22 cellular contexts compared by ENCODE assay signal in genomic region chr18:11392974-11393373, GRCh38.
A peak's percentile ranks its signal among the peaks of the same experiment; 100 is the strongest.
DNase-seq lines count a peak whose midpoint lies in the region; ATAC-seq and TF ChIP-seq lines count a peak whose summit lies in the region.
"Had no signal": no experiment of that assay in that cellular context is flagged by ENCODE, and none has a peak within 500 bp of the region (broad histone marks: within the 10 kb centered on the region; RNA-seq: fewer than 3 reads in every experiment).

No MANE protein-coding gene starts in this region.

- no peak overlapping the region for H3K18ac ChIP-seq in mesenchymal stem cell (ENCODE audit: low read depth in 1 of 2, low read length in 2 of 2)

- H4K8ac ChIP-seq in mesenchymal stem cell (ENCODE audit: low read length): no peak overlapping the region

- peak overlapping the region; percentile 24 for H3K9ac ChIP-seq in mesenchymal stem cell (ENCODE audit: low read length)

- no peaks in the 10 kb centered on the region for H3K9me3 ChIP-seq in mesenchymal stem cell (ENCODE audit: control insufficient read depth, low read length)
- H3K9me3 ChIP-seq: BE2C, HAP-1, SJCRH30 had no signal

- peak; percentile 47 for DNase-seq in DMS 273 treated with DMSO at 0.1 percent for 48 hours (lab: John Stamatoyannopoulos, UW)
- DNase-seq in M059J (ENCODE audit: low read depth): peak; percentile 18
- DNase-seq in mesenchymal stem cell: no peak
- no peak for DNase-seq in omental fat pad (ENCODE audit: low spot score)
- DNase-seq in NCI-H2196 (lab: John Stamatoyannopoulos, UW; ENCODE audit: unreplicated experiment): no peak
- DNase-seq in occipital lobe (lab: John Stamatoyannopoulos, UW): no peak
- no peak for DNase-seq in mesenteric fat pad (ENCODE audit: low spot score)
- DNase-seq in HuH-7.5 (ENCODE audit: low spot score): no peak
- DNase-seq: BE2C; CD4-positive, CD25-positive, alpha-beta regulatory T cell; DND-41; KBM-7; NCI-H1105; NCI-H2029 treated with DMSO at 0.1 percent for 48 hours; NCI-H2171; NCI-H524 treated with DMSO at 0.1 percent for 48 hours; SJCRH30 had no signal

- no peak overlapping the region for H2BK120ac ChIP-seq in mesenchymal stem cell (ENCODE audit: low read depth, low read length)

- no peak overlapping the region for H4K91ac ChIP-seq in mesenchymal stem cell (ENCODE audit: low read length)

- H3K23ac ChIP-seq in mesenchymal stem cell (ENCODE audit: low read length in 2 of 2): no peak overlapping the region

- no peaks in the 10 kb centered on the region for H3K4me1 ChIP-seq in mesenchymal stem cell (ENCODE audit: control insufficient read depth, insufficient read depth, low read depth, low read length)
- H3K4me1 ChIP-seq: BE2C, HAP-1, SJCRH30 had no signal

- H3K36me3 ChIP-seq in mesenchymal stem cell (ENCODE audit: control insufficient read depth in 1 of 2, insufficient read depth in 2 of 2, low read depth in 1 of 2, low read length in 2 of 2): no peaks in the 10 kb centered on the region
- H3K36me3 ChIP-seq: BE2C, HAP-1, SJCRH30 had no signal

- H2BK5ac ChIP-seq in mesenchymal stem cell (ENCODE audit: low read depth, low read length, poor library complexity, severe bottlenecking): no peak overlapping the region

- H3K4me3 ChIP-seq in mesenchymal stem cell (ENCODE audit: insufficient read depth in 1 of 2, low read depth in 1 of 2, low read length in 2 of 2): no peak overlapping the region
- H3K4me3 ChIP-seq: GM12878, HAP-1, SJCRH30 had no signal

- ATAC-seq in omental fat pad (ENCODE audit: low FRiP score): peak; percentile 42
- ATAC-seq: GM12878, HepG2, Panc1 had no signal

- TF ChIP-seq CTCF in omental fat pad (IDR thresholded peaks at IDR 0.05): no peak

- no peak overlapping the region for H2BK12ac ChIP-seq in mesenchymal stem cell (ENCODE audit: low read length in 2 of 2)

- no peak overlapping the region for H3K4ac ChIP-seq in mesenchymal stem cell (ENCODE audit: low read depth in 1 of 2, low read length in 2 of 2)

- H3K27ac ChIP-seq in mesenchymal stem cell (ENCODE audit: low read length, poor library complexity, severe bottlenecking): no peak overlapping the region
- H3K27ac ChIP-seq: HL-60, SJCRH30 had no signal

- no peak overlapping the region for H2AK5ac ChIP-seq in mesenchymal stem cell (ENCODE audit: low read length, severe bottlenecking)

- H3K4me2 ChIP-seq in mesenchymal stem cell (ENCODE audit: low read length, poor library complexity, severe bottlenecking): no peak overlapping the region

- no peak overlapping the region for H2BK15ac ChIP-seq in mesenchymal stem cell (ENCODE audit: low read depth, poor library complexity, severe bottlenecking)

- no peak overlapping the region for H3K14ac ChIP-seq in mesenchymal stem cell (ENCODE audit: low read length in 2 of 2)

- no peak overlapping the region for H2AFZ ChIP-seq in mesenchymal stem cell (ENCODE audit: low read depth, low read length)

- no peaks in the 10 kb centered on the region for H3K27me3 ChIP-seq in mesenchymal stem cell (ENCODE audit: control insufficient read depth in 1 of 2, insufficient read depth in 1 of 2, low read length in 2 of 2)
- H3K27me3 ChIP-seq: BE2C, SJCRH30 had no signal

- 71% methylated on average over 1 of the region's 2 CpGs for WGBS in mesenchymal stem cell

- no peaks in the 10 kb centered on the region for H3K79me1 ChIP-seq in mesenchymal stem cell (replicated peaks; ENCODE audit: low read length, poor library complexity, severe bottlenecking)

Comparison
In these comparisons a context has a peak if more than half of its experiments do, and no peak if none do; other contexts are left out.
1. DNase-seq: peak in DMS 273 treated with DMSO at 0.1 percent for 48 hours (single experiment) and M059J (single experiment); none in mesenchymal stem cell (single experiment), omental fat pad (single experiment), NCI-H2196 (single experiment), occipital lobe (single experiment), mesenteric fat pad (single experiment) and HuH-7.5 (single experiment).